ENCODE assay signal across 1 cellular context in genomic region chr4:41177016-41177415, GRCh38.
TF ChIP-seq lines count a peak whose summit lies in the region.

No MANE protein-coding gene starts in this region.

TF ChIP-seq in GM12878, 131 proteins besides CTCF, POLR2A, EP300 and RAD21 (continued from another document):
- no peak for TF ChIP-seq ZBTB11 (CRISPR knock-in tag; IDR thresholded peaks at IDR 0.05)
- TF ChIP-seq YBX1 (IDR thresholded peaks at IDR 0.05), result no peak
- no peak for TF ChIP-seq ESRRA (IDR thresholded peaks at IDR 0.05; ENCODE audit: low read length)
- TF ChIP-seq RBBP5 (conservative IDR thresholded peaks at IDR 0.05), result no peak
- TF ChIP-seq ATF2 (IDR thresholded peaks at IDR 0.05; ENCODE audit: low read length), result no peak
- TF ChIP-seq ASH2L (IDR thresholded peaks at IDR 0.05; ENCODE audit: borderline replicate concordance, low read depth), result no peak
- TF ChIP-seq SMAD5 (IDR thresholded peaks at IDR 0.05; ENCODE audit: low read depth), result no peak
- TF ChIP-seq BCL11A (IDR thresholded peaks at IDR 0.05; ENCODE audit: low read depth, low read length), result no peak
- TF ChIP-seq RCOR1 (conservative IDR thresholded peaks at IDR 0.05; ENCODE audit: low read depth, low read length), result no peak
- no peak for TF ChIP-seq MEF2B (IDR thresholded peaks at IDR 0.05; ENCODE audit: partially characterized antibody, poor library complexity, severe bottlenecking)
- no peak for TF ChIP-seq HDAC2 (IDR thresholded peaks at IDR 0.05)
- TF ChIP-seq IKZF2 (IDR thresholded peaks at IDR 0.05), result no peak
- no peak for TF ChIP-seq CHD2 (IDR thresholded peaks at IDR 0.05; ENCODE audit: borderline replicate concordance, low read depth, low read length)
- TF ChIP-seq REST (IDR thresholded peaks at IDR 0.05; ENCODE audit: low read depth, low read length), result no peak
- TF ChIP-seq MYB (IDR thresholded peaks at IDR 0.05; ENCODE audit: borderline replicate concordance, low read depth, low read length), result no peak
- TF ChIP-seq STAT1 (conservative IDR thresholded peaks at IDR 0.05), result no peak
- no peak for TF ChIP-seq NRF1 (conservative IDR thresholded peaks at IDR 0.05; ENCODE audit: low read depth, low read length)
